ENCODE assay signal across 18 cellular contexts in the genomic region with DNA sequence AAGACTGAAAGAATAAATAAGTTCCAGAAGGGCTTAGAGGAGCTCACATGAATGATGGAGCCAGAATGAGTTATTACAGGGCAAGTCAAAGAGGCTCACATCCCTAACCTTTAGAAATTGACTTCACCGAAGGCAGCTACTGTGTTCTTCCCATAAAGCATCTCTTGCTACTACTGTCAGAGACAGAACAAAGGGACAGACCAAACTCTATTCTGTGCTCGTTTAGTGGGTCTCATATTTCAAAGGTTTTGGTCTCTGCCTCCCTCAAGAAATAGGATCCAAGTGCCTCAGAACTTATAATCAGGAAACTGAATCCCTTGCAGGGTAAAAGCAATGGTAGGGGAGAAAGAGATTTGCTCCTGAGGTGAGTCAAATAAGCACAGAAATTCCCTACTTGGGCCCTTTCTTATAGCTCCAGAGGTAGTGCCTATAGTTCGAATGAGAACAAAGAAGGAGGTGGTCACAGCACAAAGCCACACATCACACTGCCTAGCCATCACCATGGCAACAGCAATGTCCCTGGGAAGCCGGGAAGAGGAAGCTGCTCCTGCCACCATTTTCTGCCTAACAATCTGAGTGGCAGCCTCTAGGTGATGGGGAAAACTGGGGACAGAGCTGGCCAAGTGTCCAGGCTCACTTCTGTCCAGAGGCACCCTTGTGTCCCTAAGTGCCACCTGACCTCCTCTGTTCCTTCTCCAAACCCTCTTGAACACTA.
A peak's percentile ranks its signal among the peaks of the same experiment; 100 is the strongest.
DNase-seq lines count a peak whose midpoint lies in the region; ATAC-seq, FAIRE-seq and TF ChIP-seq lines count a peak whose summit lies in the region.
"Had no signal": no experiment of that assay in that cellular context is flagged by ENCODE, and none has a peak within 500 bp of the region (broad histone marks: within the 10 kb centered on the region; RNA-seq: fewer than 3 reads in every experiment).

No MANE protein-coding gene starts in this region.

- no peaks in the 10 kb centered on the region for H3K9me3 ChIP-seq in H9 (ENCODE audit: control insufficient read depth, low read depth, low read length)
- no peaks in the 10 kb centered on the region for H3K9me3 ChIP-seq in K562 (replicated peaks; ENCODE audit: control insufficient read depth, insufficient read depth, low read depth, low read length)
- no peaks in the 10 kb centered on the region for H3K9me3 ChIP-seq in T-helper 17 cell (ENCODE audit: control insufficient read depth, low read length, poor library complexity, severe bottlenecking)

- H3K27me3 Mint-ChIP-seq in H9 (ENCODE audit: low read depth) (peaks cover 43% of the 10 kb centered on the region), neural crest cell (ENCODE audit: low read depth) (no peaks in the 10 kb centered on the region), T-helper 17 cell (peaks cover 26% of the 10 kb centered on the region)
- peaks cover 8% of the 10 kb centered on the region for H3K27me3 Mint-ChIP-seq in activated CD8-positive, alpha-beta memory T cell treated with anti-CD3 and anti-CD28 coated beads, Interleukin-2, amount 10 ng/mL, durations not matched to agents 7 days and 5 days
- H3K27me3 Mint-ChIP-seq: activated naive CD8-positive, alpha-beta T cell had no signal

- peaks cover 16 to 18% of the 10 kb centered on the region in 2 experiments for H3K4me1 Mint-ChIP-seq in H9
- peaks cover 21% of the 10 kb centered on the region for H3K4me1 Mint-ChIP-seq in neural crest cell
- H3K4me1 Mint-ChIP-seq in activated CD8-positive, alpha-beta memory T cell treated with anti-CD3 and anti-CD28 coated beads, Interleukin-2, amount 10 ng/mL, durations not matched to agents 7 days and 5 days, result no peaks in the 10 kb centered on the region
- no peaks in the 10 kb centered on the region for H3K4me1 Mint-ChIP-seq in T-helper 17 cell
- H3K4me1 Mint-ChIP-seq: IgD-negative memory B cell had no signal

- H3K18ac ChIP-seq in H9 (ENCODE audit: insufficient read length, low read depth, low read length), result peak overlapping the region; percentile 59

- TF ChIP-seq EP300 in K562 (IDR thresholded peaks at IDR 0.05; ENCODE audit: low read length), result no peak

- peaks cover 8 to 21% of the 10 kb centered on the region in 2 experiments; a peak in 4 of 5 replicates for H3K9me3 Mint-ChIP-seq in H9
- no peaks in the 10 kb centered on the region for H3K9me3 Mint-ChIP-seq in neural crest cell
- no peaks in the 10 kb centered on the region for H3K9me3 Mint-ChIP-seq in activated CD8-positive, alpha-beta memory T cell treated with anti-CD3 and anti-CD28 coated beads, Interleukin-2, amount 10 ng/mL, durations not matched to agents 7 days and 5 days (ENCODE audit: low read depth)

- H2BK12ac ChIP-seq in H9 (ENCODE audit: insufficient read length, low read depth, low read length), result no peak overlapping the region

- H3K36me3 Mint-ChIP-seq in H9 (ENCODE audit: insufficient read depth in 1 of 3, low read depth in 3 of 3), result peaks cover 0 to 13% (median 11%) of the 10 kb centered on the region in 3 experiments; a peak in 5 of 7 replicates
- peaks cover 6% of the 10 kb centered on the region for H3K36me3 Mint-ChIP-seq in neural crest cell (ENCODE audit: low read depth)
- H3K36me3 Mint-ChIP-seq in activated CD8-positive, alpha-beta memory T cell treated with anti-CD3 and anti-CD28 coated beads, Interleukin-2, amount 10 ng/mL, durations not matched to agents 7 days and 5 days, result no peaks in the 10 kb centered on the region
- H3K36me3 Mint-ChIP-seq in T-helper 17 cell (ENCODE audit: low read depth), result no peaks in the 10 kb centered on the region
- H3K36me3 Mint-ChIP-seq: activated naive CD8-positive, alpha-beta T cell; IgD-negative memory B cell had no signal

- no peak overlapping the region for H3K27ac ChIP-seq in H9 (ENCODE audit: insufficient read length, low read depth, low read length)
- H3K27ac ChIP-seq in K562 (ENCODE audit: extremely low read depth, low read depth, low read length), result no peak overlapping the region
- H3K27ac ChIP-seq: PC-9 had no signal

- H4K5ac ChIP-seq in H9 (ENCODE audit: insufficient read length, low read depth, low read length), result no peak overlapping the region

- H3K56ac ChIP-seq in H9 (ENCODE audit: insufficient read length, low read depth, low read length), result no peak overlapping the region

- in situ Hi-C loops in K562 (cut with MboI), result no loop called here

- peak; percentile 75 for DNase-seq in H9
- peak; percentile 56 for DNase-seq in NCI-H187 treated with DMSO at 0.1 percent for 48 hours (lab: John Stamatoyannopoulos, UW)
- DNase-seq in K562 (ENCODE audit: extremely low read depth in 1 of 4, low spot score in 3 of 4), result no peak
- peak; percentile 24 for DNase-seq in neural crest cell (ENCODE audit: low read depth, low spot score)
- no peak for DNase-seq in activated CD8-positive, alpha-beta memory T cell treated with anti-CD3 and anti-CD28 coated beads, Interleukin-2, amount 10 ng/mL, durations not matched to agents 7 days and 5 days
- no peak for DNase-seq in T-helper 17 cell
- DNase-seq in HPDE6-E6E7 (ENCODE audit: extremely low spot score), result no peak
- DNase-seq: caudate nucleus; EL; NCI-H2171 treated with DMSO at 0.1 percent for 48 hours; PC-9; stimulated activated CD4-positive, alpha-beta T cell treated with anti-CD3 and anti-CD28 coated beads, Interleukin-2, amount 100 ng/mL, for 24 hours; trophoblast cell had no signal

- no peak overlapping the region for H2BK20ac ChIP-seq in H9 (ENCODE audit: low read depth, low read length, poor library complexity, severe bottlenecking)

- no peaks in the 10 kb centered on the region for H3K79me2 ChIP-seq in H9 (ENCODE audit: insufficient read depth, low read length)
- no peaks in the 10 kb centered on the region for H3K79me2 ChIP-seq in K562 (ENCODE audit: control insufficient read depth, insufficient read depth, low read length)

- peak overlapping the region; percentile 30 for H2BK120ac ChIP-seq in H9 (ENCODE audit: low read depth, low read length, poor library complexity, severe bottlenecking)

- BruUV-seq in K562 (replicated peaks; lab: Mats Ljungman, UMichigan), result no TSS peak

- WGBS in H9 (ENCODE audit: extremely low coverage, insufficient read length, low lambda C conversion rate), result no CpG with 5 or more reads among the region's 4 CpGs
- 0% methylated on average over 3 of the region's 4 CpGs for WGBS in K562 (ENCODE audit: insufficient coverage, low coverage, missing lambda C conversion rate)

- peak overlapping the region; percentile 70 for H2AFZ ChIP-seq in H9 (ENCODE audit: low read length)
- H2AFZ ChIP-seq in K562 (ENCODE audit: low read depth, low read length), result no peak overlapping the region
- H2AFZ ChIP-seq: PC-9 had no signal

- no peak overlapping the region for H4K91ac ChIP-seq in H9 (ENCODE audit: insufficient read length, low read depth, low read length)

- no peak overlapping the region for H4K8ac ChIP-seq in H9 (replicated peaks; ENCODE audit: insufficient read length, low read depth, low read length)

- no peak for TF ChIP-seq POLR2A in K562 (conservative IDR thresholded peaks at IDR 0.05)

- no peaks in the 10 kb centered on the region for H3K79me1 ChIP-seq in H9 (ENCODE audit: insufficient read depth, low read depth, low read length, poor library complexity, severe bottlenecking)

- H2BK5ac ChIP-seq in H9 (ENCODE audit: insufficient read length, low read length), result no peak overlapping the region

- no peaks in the 10 kb centered on the region for H3K27me3 ChIP-seq in H9 (ENCODE audit: insufficient read depth, low read length)
- no peaks in the 10 kb centered on the region for H3K27me3 ChIP-seq in K562 (ENCODE audit: control insufficient read depth in 2 of 2, insufficient read depth in 2 of 2, low read length in 2 of 2)

- H4K20me1 ChIP-seq in H9 (ENCODE audit: control insufficient read depth, insufficient read depth, insufficient read length) (no peaks in the 10 kb centered on the region), K562 (replicated peaks; ENCODE audit: control insufficient read depth, insufficient read depth, low read length) (no peaks in the 10 kb centered on the region)

- no peak overlapping the region for H3T11ph ChIP-seq in H9 (ENCODE audit: low read length)

- no peaks in the 10 kb centered on the region for H3K36me3 ChIP-seq in K562 (ENCODE audit: control insufficient read depth, insufficient read depth, low read length)

- FAIRE-seq in K562 (lab: Jason Lieb, UNC), result no peak
- FAIRE-seq: endothelial cell of umbilical vein had no signal

- H3K14ac ChIP-seq in H9 (ENCODE audit: insufficient read depth, low read length), result peak overlapping the region; percentile 22; the same call in 1 of the 2 replicates

- H3K23me2 ChIP-seq in H9 (ENCODE audit: insufficient read length, low read depth, low read length, poor library complexity, severe bottlenecking), result no peaks in the 10 kb centered on the region

- TF ChIP-seq CTCF in H9 (conservative IDR thresholded peaks at IDR 0.05) (no peak), K562 (IDR thresholded peaks at IDR 0.05 in 2 of 3, conservative IDR thresholded peaks at IDR 0.05 in 1 of 3; ENCODE audit: insufficient read depth in 2 of 3, low read depth in 1 of 3, low read length in 3 of 3) (no peak), neural crest cell (conservative IDR thresholded peaks at IDR 0.05) (no peak)

- H3K4me3 ChIP-seq in K562, result no peak overlapping the region
- H3K4me3 ChIP-seq: PC-9 had no signal

- POLR2A ChIA-PET in K562 (lab: Yijun Ruan, JAX), result no interaction called here

- no peak overlapping the region for H3K4me3 Mint-ChIP-seq in H9
- no peak overlapping the region for H3K4me3 Mint-ChIP-seq in neural crest cell
- no peak overlapping the region for H3K4me3 Mint-ChIP-seq in activated CD8-positive, alpha-beta memory T cell treated with anti-CD3 and anti-CD28 coated beads, Interleukin-2, amount 10 ng/mL, durations not matched to agents 7 days and 5 days
- H3K4me3 Mint-ChIP-seq in T-helper 17 cell, result no peak overlapping the region
- H3K4me3 Mint-ChIP-seq: activated naive CD8-positive, alpha-beta T cell; B cell; IgD-negative memory B cell had no signal

- H3K4me2 ChIP-seq in H9 (ENCODE audit: insufficient read depth, insufficient read length, low read length), result peak overlapping the region; percentile 6
- H3K4me2 ChIP-seq in K562 (ENCODE audit: insufficient read depth, low read length), result no peak overlapping the region
- H3K4me2 ChIP-seq: PC-9 had no signal

- no peak overlapping the region for H2BK15ac ChIP-seq in H9 (ENCODE audit: low read depth, low read length)

- H2AK5ac ChIP-seq in H9 (ENCODE audit: insufficient read length, low read length), result no peak overlapping the region

- ATAC-seq in K562 (no peak), T-helper 17 cell (no peak), GM21360 (IDR thresholded peaks at IDR 0.05; ENCODE audit: unreplicated experiment) (no peak)
- ATAC-seq in activated CD8-positive, alpha-beta memory T cell treated with anti-CD3 and anti-CD28 coated beads, Interleukin-2, amount 10 ng/mL, durations not matched to agents 7 days and 5 days, result no peak

- CTCF ChIA-PET in K562 (lab: Yijun Ruan, JAX; ENCODE audit: low intra/inter-chr PET ratio), result no interaction called here
- CTCF ChIA-PET in activated CD8-positive, alpha-beta memory T cell treated with anti-CD3 and anti-CD28 coated beads, Interleukin-2, amount 10 ng/mL, durations not matched to agents 7 days and 5 days (lab: Charles Lee), result no interaction called here

- H3K23ac ChIP-seq in H9 (ENCODE audit: insufficient read length, low read depth, low read length), result no peak overlapping the region

- no peaks in the 10 kb centered on the region for H3K9me1 ChIP-seq in K562 (ENCODE audit: control insufficient read depth, insufficient read depth, low read length)

- no peak overlapping the region for H3K27ac Mint-ChIP-seq in H9
- H3K27ac Mint-ChIP-seq in neural crest cell (ENCODE audit: unreplicated experiment), result peak overlapping the region; percentile 96
- H3K27ac Mint-ChIP-seq in activated CD8-positive, alpha-beta memory T cell treated with anti-CD3 and anti-CD28 coated beads, Interleukin-2, amount 10 ng/mL, durations not matched to agents 7 days and 5 days, result no peak overlapping the region
- H3K27ac Mint-ChIP-seq in T-helper 17 cell, result no peak overlapping the region
- H3K27ac Mint-ChIP-seq: activated naive CD8-positive, alpha-beta T cell; B cell; IgD-negative memory B cell had no signal

- H3K9ac ChIP-seq in H9 (ENCODE audit: extremely low read depth, insufficient read length, low read length), result no peak overlapping the region
- H3K9ac ChIP-seq in K562 (ENCODE audit: insufficient read depth in 1 of 2, low read depth in 2 of 2, low read length in 2 of 2), result no peak overlapping the region

- intact Hi-C loops in K562 (cut with micrococcal nuclease), result no loop called here

- no peak overlapping the region for H3K4ac ChIP-seq in H9 (ENCODE audit: low read depth, low read length)

- no peak for TF ChIP-seq RAD21 in K562 (CRISPR knock-in tag; conservative IDR thresholded peaks at IDR 0.05 in 1 of 2, IDR thresholded peaks at IDR 0.05 in 1 of 2)

- H3K4me1 ChIP-seq in H9 (ENCODE audit: insufficient read depth, low read length) (peaks cover 11% of the 10 kb centered on the region), K562 (replicated peaks in 1 of 2; ENCODE audit: control insufficient read depth in 2 of 2, insufficient read depth in 2 of 2, low read length in 2 of 2) (no peaks in the 10 kb centered on the region; a peak in 2 of 5 replicates)

Comparison
In these comparisons a context has a peak if more than half of its experiments do, and no peak if none do; other contexts are left out.
1. DNase-seq: peak in H9 (single experiment), NCI-H187 treated with DMSO at 0.1 percent for 48 hours (single experiment) and neural crest cell (single experiment); none in K562 (0 of 4), activated CD8-positive, alpha-beta memory T cell treated with anti-CD3 and anti-CD28 coated beads, Interleukin-2, amount 10 ng/mL, durations not matched to agents 7 days and 5 days (single experiment), T-helper 17 cell (0 of 3) and HPDE6-E6E7 (single experiment).